15 cellular contexts compared by ENCODE assay signal in the genomic region with DNA sequence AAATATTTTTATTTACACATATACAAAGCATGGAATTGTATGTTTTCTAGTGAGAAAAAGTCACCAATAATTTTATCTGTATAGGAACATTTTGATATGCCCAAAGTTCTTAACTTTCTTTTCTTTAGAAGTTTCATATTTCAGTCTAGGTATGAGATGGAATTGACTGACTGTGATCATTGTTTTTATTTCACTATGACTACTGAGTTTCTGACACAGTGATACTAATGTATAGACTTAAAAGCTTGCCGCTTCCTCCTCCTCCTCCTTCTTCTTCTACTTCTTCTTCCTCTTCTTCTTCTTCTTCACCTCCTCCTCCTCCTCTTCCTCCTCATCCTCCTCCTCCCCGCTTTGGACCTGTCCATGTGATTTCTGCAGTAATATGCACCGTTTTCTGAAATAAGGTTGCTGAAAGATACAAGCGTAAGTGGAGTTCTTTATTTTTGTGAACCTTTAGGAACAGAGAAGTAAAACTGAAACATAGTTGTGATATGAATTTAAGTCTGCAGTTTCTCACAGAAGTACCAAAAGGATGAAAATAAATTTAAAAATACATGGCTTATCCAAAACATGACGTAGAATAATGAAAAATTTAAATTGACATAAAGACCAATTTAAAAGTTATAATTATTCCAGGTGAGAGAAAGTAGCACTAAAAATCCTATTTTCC. TPM values are rescaled to one million over a fixed set of nuclear protein-coding genes. Genes with fewer than 3 reads are reported as not detected.
"Had no signal": no experiment of that assay in that cellular context is flagged by ENCODE, and none has a peak within 500 bp of the region (broad histone marks: within the 10 kb centered on the region; RNA-seq: fewer than 3 reads in every experiment).

No MANE protein-coding gene starts in this region.

RNA-seq across cellular contexts. Expression of gene RBMY1D, which starts 24.8 kb away (rescaled TPM):
- total RNA-seq: adrenal gland; ascending aorta; epithelial cell of proximal tubule; fibroblast of villous mesenchyme; heart left ventricle; left ventricle myocardium superior; mammary epithelial cell; mesothelial cell of epicardium; naive thymus-derived CD8-positive, alpha-beta T cell; omental fat pad; right lobe of liver; stomach; suprapubic skin; tibial nerve; urinary bladder had no signal

RNA-seq across cellular contexts. Expression of gene RBMY1E, which starts 48.3 kb away (rescaled TPM):
- total RNA-seq: adrenal gland; ascending aorta; epithelial cell of proximal tubule; fibroblast of villous mesenchyme; heart left ventricle; left ventricle myocardium superior; mammary epithelial cell; mesothelial cell of epicardium; naive thymus-derived CD8-positive, alpha-beta T cell; omental fat pad; right lobe of liver; stomach; suprapubic skin; tibial nerve; urinary bladder had no signal
